Comparison of ENCODE assay signal across 15 cellular contexts in the genomic region with DNA sequence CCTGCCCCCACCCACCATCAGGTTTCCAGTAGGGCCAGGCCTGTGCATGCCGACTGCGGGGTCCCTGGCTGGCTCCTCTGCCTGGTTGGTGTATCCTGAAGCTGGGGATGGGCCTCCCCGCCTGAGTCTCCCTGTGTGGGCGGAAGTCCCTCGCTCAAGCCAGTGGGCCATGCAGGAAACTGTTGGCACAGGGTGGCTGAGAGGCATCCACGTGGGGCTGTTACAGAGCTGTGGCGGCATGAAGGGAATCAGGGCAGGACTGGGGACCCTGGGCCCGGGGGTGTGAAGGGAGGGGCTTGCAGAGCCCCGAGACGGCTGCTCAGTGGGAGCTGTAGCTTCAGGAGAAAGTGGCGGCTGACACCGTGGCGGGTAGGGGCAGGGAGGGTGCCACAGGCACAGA.
"Had no signal": no experiment of that assay in that cellular context is flagged by ENCODE, and none has a peak within 500 bp of the region (broad histone marks: within the 10 kb centered on the region; RNA-seq: fewer than 3 reads in every experiment).

No MANE protein-coding gene starts in this region.

- DNase-seq: activated B cell treated with CpG ODN at 0.5 μM for 24 hours; activated CD4-positive, alpha-beta memory T cell treated with anti-CD3 and anti-CD28 coated beads for 36 hours; activated CD4-positive, alpha-beta T cell treated with anti-CD3 and anti-CD28 coated beads for 4 hours; activated CD8-positive, alpha-beta memory T cell treated with anti-CD3 and anti-CD28 coated beads, Interleukin-2, amount 10 ng/mL, durations not matched to agents 7 days and 5 days; dorsolateral prefrontal cortex; endodermal cell; foreskin melanocyte; hypothalamus; left ventricle myocardium superior; right lobe of liver; spleen; stimulated activated CD4-positive, alpha-beta T cell treated with anti-CD3 and anti-CD28 coated beads, Interleukin-4, amount 100 ng/mL, for 4 hours; T-cell; uterus had no signal

- H3K4me3 ChIP-seq: dorsolateral prefrontal cortex, right lobe of liver, spleen, uterus had no signal

- H3K27me3 ChIP-seq: dorsolateral prefrontal cortex, right lobe of liver, spleen, uterus had no signal

- H3K9me3 ChIP-seq: right lobe of liver, spleen, uterus had no signal

- ATAC-seq: activated CD8-positive, alpha-beta memory T cell treated with anti-CD3 and anti-CD28 coated beads, Interleukin-2, amount 10 ng/mL, durations not matched to agents 7 days and 5 days; right lobe of liver; stimulated activated memory B cell treated with anti-CD40 and anti-IgM and Interleukin-4, amounts not matched to agents 10 μg/mL and 1 μg/mL and 100 μg/mL, for 72 hours; T-cell had no signal

- H3K36me3 ChIP-seq: uterus had no signal

- H3K27ac ChIP-seq: right lobe of liver had no signal
